Comparison of ENCODE assay signal across 1 cellular context in the genomic region with DNA sequence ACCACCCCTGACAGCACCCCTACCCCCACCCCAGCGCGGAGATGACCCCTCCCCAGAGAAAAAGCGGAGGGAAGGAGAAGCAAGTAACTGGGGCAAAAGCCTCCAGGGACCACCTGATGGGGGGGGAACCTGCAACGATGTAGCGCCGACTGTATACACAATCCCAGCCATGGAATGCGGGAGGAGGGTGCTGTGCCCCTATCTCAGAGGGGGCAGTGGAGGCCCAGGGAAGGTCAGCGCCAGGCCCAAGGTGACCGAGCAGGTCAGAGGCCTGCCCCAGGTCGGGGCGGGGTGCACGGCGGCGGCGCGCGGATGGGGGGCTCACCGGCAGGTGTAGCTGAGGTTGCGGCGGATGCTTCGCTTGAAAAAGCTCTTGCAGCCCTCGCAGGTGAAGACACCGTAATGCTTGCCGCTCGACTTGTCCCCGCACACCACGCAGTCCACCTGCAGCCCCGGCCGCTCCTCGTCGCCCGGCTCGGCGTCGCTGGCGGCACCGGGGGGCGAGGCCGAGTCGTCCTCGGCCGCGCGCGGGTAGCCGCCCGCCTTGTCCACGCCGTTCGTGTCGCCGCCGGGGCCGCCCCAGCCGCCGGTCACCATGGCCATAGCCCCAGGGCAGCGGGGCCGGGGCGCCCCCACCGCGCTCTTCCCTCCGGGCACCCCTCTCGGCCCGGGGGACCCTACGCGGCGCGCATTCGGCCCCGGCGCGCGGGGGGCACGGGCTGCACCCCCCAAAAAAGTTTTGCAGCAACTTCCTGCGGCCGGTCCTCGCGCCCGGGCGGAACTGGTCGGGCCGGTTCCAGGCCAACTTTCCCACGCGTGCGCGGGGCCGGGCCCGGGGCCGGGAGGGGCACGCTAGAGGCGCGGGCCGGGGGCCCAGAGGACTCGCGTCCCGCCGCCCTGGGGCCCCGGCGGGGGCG.
TF ChIP-seq lines count a peak whose summit lies in the region.

No MANE protein-coding gene starts in this region.

TF ChIP-seq in GM12878, 131 proteins besides CTCF, POLR2A, EP300 and RAD21:
- TF ChIP-seq SREBF2 (IDR thresholded peaks at IDR 0.05; ENCODE audit: low read length): no peak
- TF ChIP-seq RAD51 (IDR thresholded peaks at IDR 0.05): no peak
- TF ChIP-seq CUX1 (IDR thresholded peaks at IDR 0.05; ENCODE audit: insufficient replicate concordance, low read depth, low read length): no peak
- no peak for TF ChIP-seq FOS (IDR thresholded peaks at IDR 0.05; ENCODE audit: borderline replicate concordance, extremely low read depth, insufficient read length)
- TF ChIP-seq SMAD1 (IDR thresholded peaks at IDR 0.05; ENCODE audit: low read depth, partially characterized antibody): no peak
- peak; percentile 53; the same call in 1 of the 2 replicates for TF ChIP-seq LARP7 (IDR thresholded peaks at IDR 0.05)
- TF ChIP-seq SMARCA5 (IDR thresholded peaks at IDR 0.05): 0 out of 2 replicates have a peak, but pooled peaks have one; percentile 39
- peak; percentile 77 for TF ChIP-seq DPF2 (IDR thresholded peaks at IDR 0.05)
- no peak for TF ChIP-seq CHD4 (IDR thresholded peaks at IDR 0.05)
- TF ChIP-seq GATAD2B (conservative IDR thresholded peaks at IDR 0.05; ENCODE audit: low read depth): peak; percentile 63; the same call in 1 of the 2 replicates
- no peak for TF ChIP-seq RELA (IDR thresholded peaks at IDR 0.05; ENCODE audit: borderline replicate concordance, partially characterized antibody)
- peak; percentile 44 for TF ChIP-seq NR2F1 (conservative IDR thresholded peaks at IDR 0.05)
- no peak for TF ChIP-seq SRF (IDR thresholded peaks at IDR 0.05; ENCODE audit: low read depth in 2 of 2, low read length in 2 of 2)
- no peak for TF ChIP-seq ETV6 (conservative IDR thresholded peaks at IDR 0.05 in 1 of 2, IDR thresholded peaks at IDR 0.05 in 1 of 2; ENCODE audit: borderline replicate concordance in 1 of 2, low read depth in 1 of 2)
- no peak for TF ChIP-seq HDAC2 (IDR thresholded peaks at IDR 0.05)
